Comparison of ENCODE assay signal across 8 cellular contexts in genomic region chr3:123961508-123961856, GRCh38. TPM values are rescaled to one million over a fixed set of nuclear protein-coding genes. Genes with fewer than 3 reads are reported as not detected.
A peak's percentile ranks its signal among the peaks of the same experiment; 100 is the strongest.
DNase-seq lines count a peak whose midpoint lies in the region; FAIRE-seq and TF ChIP-seq lines count a peak whose summit lies in the region.

No MANE protein-coding gene starts in this region.

- H3K4me1 ChIP-seq in BE2C (no peaks in the 10 kb centered on the region), Loucy (ENCODE audit: insufficient read depth, low read length, poor library complexity, severe bottlenecking) (peaks cover 30% of the 10 kb centered on the region)

- no peak for DNase-seq in BE2C
- DNase-seq in dorsolateral prefrontal cortex = no peak
- DNase-seq in NCI-H146 (lab: John Stamatoyannopoulos, UW) = no peak
- no peak for DNase-seq in stimulated activated CD4-positive, alpha-beta T cell treated with anti-CD3 and anti-CD28 coated beads, Interleukin-1b, Interleukin-23, amount 100 ng/mL, for 48 hours
- no peak for DNase-seq in D721Med (ENCODE audit: insufficient read length, low spot score)
- no peak for DNase-seq in NCI-H774 (lab: John Stamatoyannopoulos, UW)

- peak overlapping the region in 42 of 59 donors; percentile 3 to 83 (median 62) for H3K27ac ChIP-seq in dorsolateral prefrontal cortex

- no peaks in the 10 kb centered on the region for H3F3A ChIP-seq in Loucy (ENCODE audit: low read depth)

- H3K9me3 Mint-ChIP-seq in nephron = no peaks in the 10 kb centered on the region

- H3K4me3 ChIP-seq in BE2C (ENCODE audit: low read depth, low read length) = peak overlapping the region; percentile 98
- H3K4me3 ChIP-seq in Loucy (ENCODE audit: low read length, poor library complexity, severe bottlenecking) = peak overlapping the region; percentile 80
- H3K4me3 ChIP-seq in dorsolateral prefrontal cortex = peak overlapping the region; percentile 58 to 93 (median 78)

- no peaks in the 10 kb centered on the region for H4K20me1 ChIP-seq in Loucy (ENCODE audit: insufficient read depth, low read length, poor library complexity, severe bottlenecking)

- peaks cover 44% of the 10 kb centered on the region for H3K4me1 Mint-ChIP-seq in nephron

- peak overlapping the region; percentile 95 to 99 (median 99) for H3K27ac Mint-ChIP-seq in nephron

- H3K36me3 ChIP-seq in BE2C = no peaks in the 10 kb centered on the region; the same call in 1 of the 2 replicates
- no peaks in the 10 kb centered on the region for H3K36me3 ChIP-seq in Loucy (ENCODE audit: insufficient read depth, low read length)

- no peaks in the 10 kb centered on the region for H3K36me3 Mint-ChIP-seq in nephron (ENCODE audit: low read depth)

- H3K9me3 ChIP-seq in BE2C (no peaks in the 10 kb centered on the region), Loucy (ENCODE audit: insufficient read depth, low read depth, low read length) (no peaks in the 10 kb centered on the region)

- no peaks in the 10 kb centered on the region for H3K27me3 Mint-ChIP-seq in nephron (ENCODE audit: low read depth)

- peak overlapping the region; percentile 96 for H3K9ac ChIP-seq in Loucy (ENCODE audit: low read depth, low read length, poor library complexity, severe bottlenecking)

- peaks cover 38% of the 10 kb centered on the region for H3K79me2 ChIP-seq in Loucy (ENCODE audit: insufficient read depth, low read length)

- intact Hi-C loops in dorsolateral prefrontal cortex (cut with DNase I) = no loop called here

- no peak for TF ChIP-seq CTCF in BE2C (IDR thresholded peaks at IDR 0.05; ENCODE audit: low read depth, low read length)
- TF ChIP-seq CTCF in Loucy (conservative IDR thresholded peaks at IDR 0.05; ENCODE audit: low read length) = no peak
- TF ChIP-seq CTCF in dorsolateral prefrontal cortex (IDR thresholded peaks at IDR 0.05 in 54 of 56, conservative IDR thresholded peaks at IDR 0.05 in 2 of 56; ENCODE audit: low read depth in 1 of 56, partially characterized antibody in 56 of 56) = peak in 6 of 56 donors; percentile 1 to 21 (median 6)
- TF ChIP-seq CTCF in nephron (IDR thresholded peaks at IDR 0.05; ENCODE audit: unreplicated experiment in 3 of 3) = no peak
- TF ChIP-seq CTCF in D721Med (IDR thresholded peaks at IDR 0.05; ENCODE audit: insufficient read depth, missing control alignments) = no peak

- H3K4me3 Mint-ChIP-seq in nephron = peak overlapping the region; percentile 98 to 99 (median 98)

- peak overlapping the region; percentile 94 for H2AFZ ChIP-seq in Loucy (ENCODE audit: low read length)

- no peak for FAIRE-seq in D721Med (lab: Jason Lieb, UNC)

- peak overlapping the region; percentile 88 for H3K4me2 ChIP-seq in Loucy (ENCODE audit: low read depth, low read length, poor library complexity, severe bottlenecking)

- no peaks in the 10 kb centered on the region for H3K27me3 ChIP-seq in BE2C
- no peaks in the 10 kb centered on the region for H3K27me3 ChIP-seq in Loucy (ENCODE audit: insufficient read depth, low read length, poor library complexity, severe bottlenecking)
- no peaks in the 10 kb centered on the region for H3K27me3 ChIP-seq in dorsolateral prefrontal cortex

- no peaks in the 10 kb centered on the region for H3K9me2 ChIP-seq in Loucy (replicated peaks; ENCODE audit: low read depth, low read length)

RNA-seq across cellular contexts. Expression of gene CCDC14, which starts 0.5 kb away (rescaled TPM):
- 33.2 TPM for polyA plus RNA-seq in BE2C (2012; ENCODE audit: insufficient read depth, insufficient read length, low read depth)
- total RNA-seq in dorsolateral prefrontal cortex = 10 to 100 TPM; 20.5 to 62.7 (median 37.7) TPM

RNA-seq across cellular contexts. Expression of gene ROPN1, which starts 30.4 kb away (rescaled TPM):
- not detected for polyA plus RNA-seq in BE2C (2012; ENCODE audit: insufficient read depth, insufficient read length, low read depth)
- total RNA-seq in dorsolateral prefrontal cortex = 1 to 10 TPM in 2 of 120 experiments, under 1 TPM in 21, not detected in 97; 0.18 to 2.3 (median 0.39) TPM
